Comparison of ENCODE assay signal across 1 cellular context in the genomic region with DNA sequence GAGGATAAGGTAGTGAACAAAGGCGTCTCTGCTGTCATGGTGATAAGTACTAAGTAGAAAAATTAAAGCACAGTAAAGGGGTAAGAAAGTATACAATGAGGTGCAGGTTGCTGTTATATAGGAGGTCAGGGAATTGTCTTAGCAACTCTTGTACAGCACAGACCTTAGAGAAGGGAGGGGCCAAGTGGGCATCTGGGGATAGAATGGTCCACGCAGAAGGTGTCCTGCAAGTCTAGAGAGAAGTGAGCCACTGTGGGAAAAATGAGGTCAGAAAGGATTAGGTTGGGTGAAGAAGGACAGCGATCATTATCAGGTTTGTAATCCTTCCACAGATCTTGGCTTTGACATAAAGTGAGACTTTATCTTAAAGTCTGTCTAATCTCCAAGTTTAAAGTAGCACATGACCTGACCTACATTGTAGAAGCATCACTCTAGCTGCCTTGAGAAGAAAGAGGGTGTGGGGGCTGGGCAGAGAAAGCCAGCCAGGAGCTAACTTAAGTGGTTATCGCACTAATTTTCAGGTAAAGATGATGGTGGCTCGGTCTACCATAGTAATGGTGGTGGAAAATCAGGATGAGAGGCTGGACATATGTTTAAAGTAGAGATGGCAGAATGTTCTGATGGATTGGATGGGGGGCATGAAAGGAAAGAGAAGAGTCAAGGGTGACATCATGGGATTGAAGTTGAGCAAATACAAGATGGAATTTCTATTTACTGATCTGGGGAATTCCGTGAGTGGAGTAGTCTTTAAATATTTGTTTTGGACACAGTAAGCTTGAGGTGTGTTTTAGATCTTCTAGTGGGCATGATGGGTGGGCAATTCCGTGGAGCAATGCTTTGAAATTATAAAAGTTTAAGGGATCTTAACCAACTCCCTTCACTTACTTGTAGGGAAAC.
TF ChIP-seq lines count a peak whose summit lies in the region.

No MANE protein-coding gene starts in this region.

TF ChIP-seq in HepG2, 621 proteins besides CTCF, POLR2A, EP300 and RAD21 (continued from another document and continues in another):
- TF ChIP-seq, protein P1, sequence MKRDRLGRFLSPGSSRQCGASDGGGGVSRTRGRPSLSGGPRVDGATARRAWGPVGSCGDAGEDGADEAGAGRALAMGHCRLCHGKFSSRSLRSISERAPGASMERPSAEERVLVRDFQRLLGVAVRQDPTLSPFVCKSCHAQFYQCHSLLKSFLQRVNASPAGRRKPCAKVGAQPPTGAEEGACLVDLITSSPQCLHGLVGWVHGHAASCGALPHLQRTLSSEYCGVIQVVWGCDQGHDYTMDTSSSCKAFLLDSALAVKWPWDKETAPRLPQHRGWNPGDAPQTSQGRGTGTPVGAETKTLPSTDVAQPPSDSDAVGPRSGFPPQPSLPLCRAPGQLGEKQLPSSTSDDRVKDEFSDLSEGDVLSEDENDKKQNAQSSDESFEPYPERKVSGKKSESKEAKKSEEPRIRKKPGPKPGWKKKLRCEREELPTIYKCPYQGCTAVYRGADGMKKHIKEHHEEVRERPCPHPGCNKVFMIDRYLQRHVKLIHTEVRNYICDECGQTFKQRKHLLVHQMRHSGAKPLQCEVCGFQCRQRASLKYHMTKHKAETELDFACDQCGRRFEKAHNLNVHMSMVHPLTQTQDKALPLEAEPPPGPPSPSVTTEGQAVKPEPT (CRISPR knock-in tag; IDR thresholded peaks at IDR 0.05; ENCODE audit: low read depth): no peak
- TF ChIP-seq KMT2B (CRISPR knock-in tag; IDR thresholded peaks at IDR 0.05) (0 out of 2 replicates have a peak, but pooled peaks have one; percentile 10), PTBP1 (IDR thresholded peaks at IDR 0.05; ENCODE audit: low read depth, low read length, poor library complexity, severe bottlenecking) (no peak), NFE2L2 (IDR thresholded peaks at IDR 0.05; ENCODE audit: low read length) (no peak), NR1H2 (CRISPR knock-in tag; IDR thresholded peaks at IDR 0.05; ENCODE audit: borderline replicate concordance, low read depth) (no peak), ZNF792 (CRISPR knock-in tag; IDR thresholded peaks at IDR 0.05) (0 out of 2 replicates have a peak, but pooled peaks have one; percentile 35), ZNF629 (CRISPR knock-in tag; conservative IDR thresholded peaks at IDR 0.05) (no peak), MTA3 (CRISPR knock-in tag; IDR thresholded peaks at IDR 0.05) (no peak), ZNF558 (CRISPR knock-in tag; IDR thresholded peaks at IDR 0.05; ENCODE audit: borderline replicate concordance) (no peak), MTF1 (CRISPR knock-in tag; IDR thresholded peaks at IDR 0.05) (no peak), NAIF1 (CRISPR knock-in tag; IDR thresholded peaks at IDR 0.05; ENCODE audit: borderline replicate concordance) (no peak), SP2 (CRISPR knock-in tag; IDR thresholded peaks at IDR 0.05) (no peak), JUNB (CRISPR knock-in tag; IDR thresholded peaks at IDR 0.05; ENCODE audit: borderline replicate concordance) (peak; percentile 80; the same call in 1 of the 2 replicates), ZNF788 (CRISPR knock-in tag; IDR thresholded peaks at IDR 0.05; ENCODE audit: borderline replicate concordance) (no peak), ZMYM4 (CRISPR knock-in tag; IDR thresholded peaks at IDR 0.05) (peak; percentile 94), ZNF207 (IDR thresholded peaks at IDR 0.05; ENCODE audit: borderline replicate concordance) (no peak), HDAC6 (IDR thresholded peaks at IDR 0.05; ENCODE audit: low read depth, low read length) (no peak), SOX6 (IDR thresholded peaks at IDR 0.05) (no peak), SOX6 (CRISPR knock-in tag; IDR thresholded peaks at IDR 0.05) (peak; percentile 87), ATAD3A (CRISPR knock-in tag; IDR thresholded peaks at IDR 0.05) (no peak), ZMYM3 (CRISPR knock-in tag; IDR thresholded peaks at IDR 0.05) (no peak; the same call in 1 of the 2 replicates), MTA1 (CRISPR knock-in tag; IDR thresholded peaks at IDR 0.05; ENCODE audit: borderline replicate concordance) (no peak), SP4 (CRISPR knock-in tag; IDR thresholded peaks at IDR 0.05) (no peak), PHF5A (CRISPR knock-in tag; IDR thresholded peaks at IDR 0.05; ENCODE audit: low read depth, unreplicated experiment) (no peak), PRMT3 (CRISPR knock-in tag; IDR thresholded peaks at IDR 0.05; ENCODE audit: borderline replicate concordance, low read depth) (no peak), KMT2A (CRISPR knock-in tag; IDR thresholded peaks at IDR 0.05) (0 out of 2 replicates have a peak, but pooled peaks have one; percentile 25), GLI4 (CRISPR knock-in tag; IDR thresholded peaks at IDR 0.05; ENCODE audit: borderline replicate concordance) (no peak), HNRNPLL (IDR thresholded peaks at IDR 0.05; ENCODE audit: low read depth, low read length, poor library complexity, severe bottlenecking) (no peak)
- TF ChIP-seq, protein P2, sequence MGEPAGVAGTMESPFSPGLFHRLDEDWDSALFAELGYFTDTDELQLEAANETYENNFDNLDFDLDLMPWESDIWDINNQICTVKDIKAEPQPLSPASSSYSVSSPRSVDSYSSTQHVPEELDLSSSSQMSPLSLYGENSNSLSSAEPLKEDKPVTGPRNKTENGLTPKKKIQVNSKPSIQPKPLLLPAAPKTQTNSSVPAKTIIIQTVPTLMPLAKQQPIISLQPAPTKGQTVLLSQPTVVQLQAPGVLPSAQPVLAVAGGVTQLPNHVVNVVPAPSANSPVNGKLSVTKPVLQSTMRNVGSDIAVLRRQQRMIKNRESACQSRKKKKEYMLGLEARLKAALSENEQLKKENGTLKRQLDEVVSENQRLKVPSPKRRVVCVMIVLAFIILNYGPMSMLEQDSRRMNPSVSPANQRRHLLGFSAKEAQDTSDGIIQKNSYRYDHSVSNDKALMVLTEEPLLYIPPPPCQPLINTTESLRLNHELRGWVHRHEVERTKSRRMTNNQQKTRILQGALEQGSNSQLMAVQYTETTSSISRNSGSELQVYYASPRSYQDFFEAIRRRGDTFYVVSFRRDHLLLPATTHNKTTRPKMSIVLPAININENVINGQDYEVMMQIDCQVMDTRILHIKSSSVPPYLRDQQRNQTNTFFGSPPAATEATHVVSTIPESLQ (CRISPR knock-in tag; conservative IDR thresholded peaks at IDR 0.05): no peak
- TF ChIP-seq, protein P3, sequence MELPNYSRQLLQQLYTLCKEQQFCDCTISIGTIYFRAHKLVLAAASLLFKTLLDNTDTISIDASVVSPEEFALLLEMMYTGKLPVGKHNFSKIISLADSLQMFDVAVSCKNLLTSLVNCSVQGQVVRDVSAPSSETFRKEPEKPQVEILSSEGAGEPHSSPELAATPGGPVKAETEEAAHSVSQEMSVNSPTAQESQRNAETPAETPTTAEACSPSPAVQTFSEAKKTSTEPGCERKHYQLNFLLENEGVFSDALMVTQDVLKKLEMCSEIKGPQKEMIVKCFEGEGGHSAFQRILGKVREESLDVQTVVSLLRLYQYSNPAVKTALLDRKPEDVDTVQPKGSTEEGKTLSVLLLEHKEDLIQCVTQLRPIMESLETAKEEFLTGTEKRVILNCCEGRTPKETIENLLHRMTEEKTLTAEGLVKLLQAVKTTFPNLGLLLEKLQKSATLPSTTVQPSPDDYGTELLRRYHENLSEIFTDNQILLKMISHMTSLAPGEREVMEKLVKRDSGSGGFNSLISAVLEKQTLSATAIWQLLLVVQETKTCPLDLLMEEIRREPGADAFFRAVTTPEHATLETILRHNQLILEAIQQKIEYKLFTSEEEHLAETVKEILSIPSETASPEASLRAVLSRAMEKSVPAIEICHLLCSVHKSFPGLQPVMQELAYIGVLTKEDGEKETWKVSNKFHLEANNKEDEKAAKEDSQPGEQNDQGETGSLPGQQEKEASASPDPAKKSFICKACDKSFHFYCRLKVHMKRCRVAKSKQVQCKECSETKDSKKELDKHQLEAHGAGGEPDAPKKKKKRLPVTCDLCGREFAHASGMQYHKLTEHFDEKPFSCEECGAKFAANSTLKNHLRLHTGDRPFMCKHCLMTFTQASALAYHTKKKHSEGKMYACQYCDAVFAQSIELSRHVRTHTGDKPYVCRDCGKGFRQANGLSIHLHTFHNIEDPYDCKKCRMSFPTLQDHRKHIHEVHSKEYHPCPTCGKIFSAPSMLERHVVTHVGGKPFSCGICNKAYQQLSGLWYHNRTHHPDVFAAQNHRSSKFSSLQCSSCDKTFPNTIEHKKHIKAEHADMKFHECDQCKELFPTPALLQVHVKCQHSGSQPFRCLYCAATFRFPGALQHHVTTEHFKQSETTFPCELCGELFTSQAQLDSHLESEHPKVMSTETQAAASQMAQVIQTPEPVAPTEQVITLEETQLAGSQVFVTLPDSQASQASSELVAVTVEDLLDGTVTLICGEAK (IDR thresholded peaks at IDR 0.05): no peak
- TF ChIP-seq, protein P3 (CRISPR knock-in tag; IDR thresholded peaks at IDR 0.05): no peak
- TF ChIP-seq, protein P4, sequence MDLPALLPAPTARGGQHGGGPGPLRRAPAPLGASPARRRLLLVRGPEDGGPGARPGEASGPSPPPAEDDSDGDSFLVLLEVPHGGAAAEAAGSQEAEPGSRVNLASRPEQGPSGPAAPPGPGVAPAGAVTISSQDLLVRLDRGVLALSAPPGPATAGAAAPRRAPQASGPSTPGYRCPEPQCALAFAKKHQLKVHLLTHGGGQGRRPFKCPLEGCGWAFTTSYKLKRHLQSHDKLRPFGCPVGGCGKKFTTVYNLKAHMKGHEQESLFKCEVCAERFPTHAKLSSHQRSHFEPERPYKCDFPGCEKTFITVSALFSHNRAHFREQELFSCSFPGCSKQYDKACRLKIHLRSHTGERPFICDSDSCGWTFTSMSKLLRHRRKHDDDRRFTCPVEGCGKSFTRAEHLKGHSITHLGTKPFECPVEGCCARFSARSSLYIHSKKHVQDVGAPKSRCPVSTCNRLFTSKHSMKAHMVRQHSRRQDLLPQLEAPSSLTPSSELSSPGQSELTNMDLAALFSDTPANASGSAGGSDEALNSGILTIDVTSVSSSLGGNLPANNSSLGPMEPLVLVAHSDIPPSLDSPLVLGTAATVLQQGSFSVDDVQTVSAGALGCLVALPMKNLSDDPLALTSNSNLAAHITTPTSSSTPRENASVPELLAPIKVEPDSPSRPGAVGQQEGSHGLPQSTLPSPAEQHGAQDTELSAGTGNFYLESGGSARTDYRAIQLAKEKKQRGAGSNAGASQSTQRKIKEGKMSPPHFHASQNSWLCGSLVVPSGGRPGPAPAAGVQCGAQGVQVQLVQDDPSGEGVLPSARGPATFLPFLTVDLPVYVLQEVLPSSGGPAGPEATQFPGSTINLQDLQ (CRISPR knock-in tag; IDR thresholded peaks at IDR 0.05): no peak
- TF ChIP-seq, protein P5, sequence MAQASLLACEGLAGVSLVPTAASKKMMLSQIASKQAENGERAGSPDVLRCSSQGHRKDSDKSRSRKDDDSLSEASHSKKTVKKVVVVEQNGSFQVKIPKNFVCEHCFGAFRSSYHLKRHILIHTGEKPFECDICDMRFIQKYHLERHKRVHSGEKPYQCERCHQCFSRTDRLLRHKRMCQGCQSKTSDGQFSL (CRISPR knock-in tag; IDR thresholded peaks at IDR 0.05): no peak
- TF ChIP-seq, protein P6, sequence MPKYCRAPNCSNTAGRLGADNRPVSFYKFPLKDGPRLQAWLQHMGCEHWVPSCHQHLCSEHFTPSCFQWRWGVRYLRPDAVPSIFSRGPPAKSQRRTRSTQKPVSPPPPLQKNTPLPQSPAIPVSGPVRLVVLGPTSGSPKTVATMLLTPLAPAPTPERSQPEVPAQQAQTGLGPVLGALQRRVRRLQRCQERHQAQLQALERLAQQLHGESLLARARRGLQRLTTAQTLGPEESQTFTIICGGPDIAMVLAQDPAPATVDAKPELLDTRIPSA (CRISPR knock-in tag; IDR thresholded peaks at IDR 0.05; ENCODE audit: borderline replicate concordance): no peak
- TF ChIP-seq, protein P7, sequence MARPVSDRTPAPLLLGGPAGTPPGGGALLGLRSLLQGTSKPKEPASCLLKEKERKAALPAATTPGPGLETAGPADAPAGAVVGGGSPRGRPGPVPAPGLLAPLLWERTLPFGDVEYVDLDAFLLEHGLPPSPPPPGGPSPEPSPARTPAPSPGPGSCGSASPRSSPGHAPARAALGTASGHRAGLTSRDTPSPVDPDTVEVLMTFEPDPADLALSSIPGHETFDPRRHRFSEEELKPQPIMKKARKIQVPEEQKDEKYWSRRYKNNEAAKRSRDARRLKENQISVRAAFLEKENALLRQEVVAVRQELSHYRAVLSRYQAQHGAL (CRISPR knock-in tag; IDR thresholded peaks at IDR 0.05; ENCODE audit: not compliant biosample characterization): no peak
- TF ChIP-seq, protein P8, sequence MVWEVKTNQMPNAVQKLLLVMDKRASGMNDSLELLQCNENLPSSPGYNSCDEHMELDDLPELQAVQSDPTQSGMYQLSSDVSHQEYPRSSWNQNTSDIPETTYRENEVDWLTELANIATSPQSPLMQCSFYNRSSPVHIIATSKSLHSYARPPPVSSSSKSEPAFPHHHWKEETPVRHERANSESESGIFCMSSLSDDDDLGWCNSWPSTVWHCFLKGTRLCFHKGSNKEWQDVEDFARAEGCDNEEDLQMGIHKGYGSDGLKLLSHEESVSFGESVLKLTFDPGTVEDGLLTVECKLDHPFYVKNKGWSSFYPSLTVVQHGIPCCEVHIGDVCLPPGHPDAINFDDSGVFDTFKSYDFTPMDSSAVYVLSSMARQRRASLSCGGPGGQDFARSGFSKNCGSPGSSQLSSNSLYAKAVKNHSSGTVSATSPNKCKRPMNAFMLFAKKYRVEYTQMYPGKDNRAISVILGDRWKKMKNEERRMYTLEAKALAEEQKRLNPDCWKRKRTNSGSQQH (CRISPR knock-in tag; IDR thresholded peaks at IDR 0.05; ENCODE audit: low read depth): no peak
- TF ChIP-seq, protein P9, sequence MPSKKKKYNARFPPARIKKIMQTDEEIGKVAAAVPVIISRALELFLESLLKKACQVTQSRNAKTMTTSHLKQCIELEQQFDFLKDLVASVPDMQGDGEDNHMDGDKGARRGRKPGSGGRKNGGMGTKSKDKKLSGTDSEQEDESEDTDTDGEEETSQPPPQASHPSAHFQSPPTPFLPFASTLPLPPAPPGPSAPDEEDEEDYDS (CRISPR knock-in tag; IDR thresholded peaks at IDR 0.05): no peak
